In genomic region chr14:49594347-49595089, GRCh38 we compare ENCODE assay signal across 8 cellular contexts. TPM values are rescaled to one million over a fixed set of nuclear protein-coding genes. Genes with fewer than 3 reads are reported as not detected.
DNase-seq lines count a peak whose midpoint lies in the region; ATAC-seq, FAIRE-seq and TF ChIP-seq lines count a peak whose summit lies in the region.

No MANE protein-coding gene starts in this region.

- H3K36me3 ChIP-seq in mucosa of descending colon (ENCODE audit: low read depth), result no peaks in the 10 kb centered on the region

- no peak overlapping the region for H3K27ac Mint-ChIP-seq in activated CD8-positive, alpha-beta T cell treated with anti-CD3 and anti-CD28 coated beads, Interleukin-2, amount 10 ng/mL, durations not matched to agents 7 days and 5 days

- H3K9me3 ChIP-seq in mucosa of descending colon, result no peaks in the 10 kb centered on the region

- H3K4me3 ChIP-seq in GM12865 (ENCODE audit: low read depth, low read length) (peak overlapping the region; percentile 21), mucosa of descending colon (no peak overlapping the region)

- ATAC-seq in HG03432 (IDR thresholded peaks at IDR 0.05; ENCODE audit: unreplicated experiment) (peak; percentile 25), mucosa of descending colon (peak; percentile 62), sciatic nerve (no peak), HG02642 (IDR thresholded peaks at IDR 0.05; ENCODE audit: poor library complexity, unreplicated experiment) (no peak)
- ATAC-seq in activated CD8-positive, alpha-beta T cell treated with anti-CD3 and anti-CD28 coated beads, Interleukin-2, amount 10 ng/mL, durations not matched to agents 7 days and 5 days, result no peak

- H3K36me3 Mint-ChIP-seq in activated CD8-positive, alpha-beta T cell treated with anti-CD3 and anti-CD28 coated beads, Interleukin-2, amount 10 ng/mL, durations not matched to agents 7 days and 5 days (ENCODE audit: low read depth), result peaks cover 7% of the 10 kb centered on the region

- no peaks in the 10 kb centered on the region for H3K9me3 Mint-ChIP-seq in activated CD8-positive, alpha-beta T cell treated with anti-CD3 and anti-CD28 coated beads, Interleukin-2, amount 10 ng/mL, durations not matched to agents 7 days and 5 days (ENCODE audit: insufficient read depth)

- peak; percentile 83 for DNase-seq in GM12865 (ENCODE audit: low read depth)
- DNase-seq in mucosa of descending colon, result peak in 1 of 3 donors; percentile 80
- DNase-seq in activated CD8-positive, alpha-beta T cell treated with anti-CD3 and anti-CD28 coated beads, Interleukin-2, amount 10 ng/mL, durations not matched to agents 7 days and 5 days, result no peak
- no peak for DNase-seq in COLO829 (ENCODE audit: low spot score)
- DNase-seq in sciatic nerve (ENCODE audit: low spot score), result no peak

- peak; percentile 10 for FAIRE-seq in colon (lab: Jason Lieb, UNC)

- H3K4me1 Mint-ChIP-seq in activated CD8-positive, alpha-beta T cell treated with anti-CD3 and anti-CD28 coated beads, Interleukin-2, amount 10 ng/mL, durations not matched to agents 7 days and 5 days (ENCODE audit: low read depth), result peaks cover 18% of the 10 kb centered on the region

- intact Hi-C loops in mucosa of descending colon (cut with DNase I, micrococcal nuclease), result no loop called here
- intact Hi-C loops in sciatic nerve (cut with DNase I), result no loop called here

- POLR2A ChIA-PET in activated CD8-positive, alpha-beta T cell treated with anti-CD3 and anti-CD28 coated beads, Interleukin-2, amount 10 ng/mL, durations not matched to agents 7 days and 5 days (lab: Charles Lee), result interaction anchor here (0.6 to 5.6 kb wide), 4 partner anchors 8 to 26 kb away, joined by 3 to 112 read pairs (median 8); partner anchors contain the start of genes MGAT2, RPL36AL and RPS29

- no peak for TF ChIP-seq CTCF in GM12865 (IDR thresholded peaks at IDR 0.05; ENCODE audit: insufficient read depth, low read depth, low read length, missing control alignments)
- TF ChIP-seq CTCF in mucosa of descending colon (IDR thresholded peaks at IDR 0.05), result no peak

- CTCF ChIA-PET in activated CD8-positive, alpha-beta T cell treated with anti-CD3 and anti-CD28 coated beads, Interleukin-2, amount 10 ng/mL, durations not matched to agents 7 days and 5 days (lab: Charles Lee), result interaction anchor here (0.7 to 2.6 kb wide), 4 partner anchors 8 to 38 kb away, joined by 3 to 24 read pairs (median 3); partner anchors contain the start of gene RPS29

- H3K4me1 ChIP-seq in mucosa of descending colon (ENCODE audit: low read depth), result peaks cover 23% of the 10 kb centered on the region

- no peaks in the 10 kb centered on the region for H3K27me3 Mint-ChIP-seq in activated CD8-positive, alpha-beta T cell treated with anti-CD3 and anti-CD28 coated beads, Interleukin-2, amount 10 ng/mL, durations not matched to agents 7 days and 5 days (ENCODE audit: low read depth)

- no peak overlapping the region for H3K4me3 Mint-ChIP-seq in activated CD8-positive, alpha-beta T cell treated with anti-CD3 and anti-CD28 coated beads, Interleukin-2, amount 10 ng/mL, durations not matched to agents 7 days and 5 days

RNA-seq across cellular contexts. Expression of gene LRR1, which starts 4.2 kb away (rescaled TPM):
- 10 to 100 TPM; 15.3 to 19.7 (median 17.5) TPM for total RNA-seq in mucosa of descending colon
- 10 to 100 TPM; 63.1 to 65.0 TPM for total RNA-seq in activated CD8-positive, alpha-beta T cell treated with anti-CD3 and anti-CD28 coated beads, Interleukin-2, amount 10 ng/mL, durations not matched to agents 7 days and 5 days
- total RNA-seq in sciatic nerve, result 8.3 TPM

RNA-seq across cellular contexts. Expression of gene RPS29, which starts 8.3 kb away (rescaled TPM):
- total RNA-seq in mucosa of descending colon (1,000 to 10,000 TPM; 1,102 to 1,301 (median 1,154) TPM), sciatic nerve (737 TPM)
- 1,000 to 10,000 TPM; 1,224 to 1,602 TPM for total RNA-seq in activated CD8-positive, alpha-beta T cell treated with anti-CD3 and anti-CD28 coated beads, Interleukin-2, amount 10 ng/mL, durations not matched to agents 7 days and 5 days

RNA-seq across cellular contexts. Expression of gene RPL36AL, which starts 25.9 kb away (rescaled TPM):
- 100 to 1,000 TPM; 146 to 197 (median 178) TPM for total RNA-seq in mucosa of descending colon
- total RNA-seq in activated CD8-positive, alpha-beta T cell treated with anti-CD3 and anti-CD28 coated beads, Interleukin-2, amount 10 ng/mL, durations not matched to agents 7 days and 5 days, result 100 to 1,000 TPM; 229 to 241 TPM
- 185 TPM for total RNA-seq in sciatic nerve

RNA-seq across cellular contexts. Expression of gene MGAT2, which starts 26.1 kb away (rescaled TPM):
- total RNA-seq in mucosa of descending colon (10 to 100 TPM; 28.7 to 64.5 (median 34.6) TPM), sciatic nerve (16.4 TPM)
- total RNA-seq in activated CD8-positive, alpha-beta T cell treated with anti-CD3 and anti-CD28 coated beads, Interleukin-2, amount 10 ng/mL, durations not matched to agents 7 days and 5 days, result 10 to 100 TPM; 55.1 to 57.4 TPM

RNA-seq across cellular contexts. Expression of gene DNAAF2, which starts 40.5 kb away (rescaled TPM):
- total RNA-seq in mucosa of descending colon, result 1 to 10 TPM; 6.6 to 8.8 (median 6.8) TPM
- 10 to 100 TPM in 1 of 2 experiments, 1 to 10 TPM in 1; 9.3 to 10.2 TPM for total RNA-seq in activated CD8-positive, alpha-beta T cell treated with anti-CD3 and anti-CD28 coated beads, Interleukin-2, amount 10 ng/mL, durations not matched to agents 7 days and 5 days
- total RNA-seq in sciatic nerve, result 5.1 TPM

Comparison
In these comparisons a context has a peak if more than half of its experiments do, and no peak if none do; other contexts are left out.
1. ATAC-seq: peak in HG03432 (single experiment) and mucosa of descending colon (single experiment); none in activated CD8-positive, alpha-beta T cell treated with anti-CD3 and anti-CD28 coated beads, Interleukin-2, amount 10 ng/mL, durations not matched to agents 7 days and 5 days (single experiment), sciatic nerve (single experiment) and HG02642 (single experiment).